8 cellular contexts compared by ENCODE assay signal in genomic region chr2:85327757-85328617, GRCh38. TPM values are rescaled to one million over a fixed set of nuclear protein-coding genes. Genes with fewer than 3 reads are reported as not detected.
DNase-seq lines count a peak whose midpoint lies in the region; ATAC-seq and TF ChIP-seq lines count a peak whose summit lies in the region.

Gene TGOLN2, minus strand, starts transcription at chr2:85327989. Its CDS starts 27 bp downstream, at chr2:85327962.

- TF ChIP-seq CTCF in LNCaP clone FGC (IDR thresholded peaks at IDR 0.05; ENCODE audit: control insufficient read depth, extremely low read depth, insufficient read depth) = 0 out of 2 replicates have a peak, but pooled peaks have one; percentile 8
- TF ChIP-seq CTCF in fibroblast of lung (conservative IDR thresholded peaks at IDR 0.05 in 1 of 2, IDR thresholded peaks at IDR 0.05 in 1 of 2; ENCODE audit: low read depth in 1 of 2, low read length in 2 of 2) = no peak

- CTCF ChIA-PET in naive thymus-derived CD4-positive, alpha-beta T cell (lab: Charles Lee) = interaction anchor here (0.7 to 1.6 kb wide), 3 partner anchors 27 to 137 kb away, joined by 3 to 6 read pairs (median 4); partner anchors contain the start of genes ELMOD3 and RETSAT

- H3K9me3 ChIP-seq in fibroblast of lung (ENCODE audit: control insufficient read depth, insufficient read depth, low read depth, low read length) = no peaks in the 10 kb centered on the region
- H3K9me3 ChIP-seq in naive thymus-derived CD4-positive, alpha-beta T cell (ENCODE audit: control insufficient read depth in 2 of 3, low read length in 3 of 3) = no peaks in the 10 kb centered on the region

- H3K27me3 Mint-ChIP-seq in naive thymus-derived CD4-positive, alpha-beta T cell = no peaks in the 10 kb centered on the region
- no peaks in the 10 kb centered on the region for H3K27me3 Mint-ChIP-seq in stimulated activated memory B cell treated with anti-CD40 and anti-IgM and Interleukin-4, amounts not matched to agents 10 μg/mL and 1 μg/mL and 100 μg/mL, for 72 hours

- peaks cover 5 to 43% (median 36%) of the 10 kb centered on the region in 5 donors for H3K36me3 Mint-ChIP-seq in naive thymus-derived CD4-positive, alpha-beta T cell
- peaks cover 45% of the 10 kb centered on the region for H3K36me3 Mint-ChIP-seq in stimulated activated memory B cell treated with anti-CD40 and anti-IgM and Interleukin-4, amounts not matched to agents 10 μg/mL and 1 μg/mL and 100 μg/mL, for 72 hours

- H3K4me3 Mint-ChIP-seq in naive thymus-derived CD4-positive, alpha-beta T cell = peak within 1 kb of the TSS; percentile 97 to 100 (median 99)
- H3K4me3 Mint-ChIP-seq in stimulated activated memory B cell treated with anti-CD40 and anti-IgM and Interleukin-4, amounts not matched to agents 10 μg/mL and 1 μg/mL and 100 μg/mL, for 72 hours = peak within 1 kb of the TSS; percentile 99

- DNase-seq in EH (ENCODE audit: low read depth) (peak; percentile 92), GOT3 (lab: John Stamatoyannopoulos, UW) (peak; percentile 60), LNCaP clone FGC (ENCODE audit: low read depth) (peak; percentile 43), RPMI8226 (peak; percentile 96), fibroblast of lung (ENCODE audit: low read depth in 2 of 2) (peak; percentile 86 to 90)
- DNase-seq in activated T-helper 1 cell treated with anti-CD3 and anti-CD28 coated beads, Interleukin-2, amount 50 U/mL, for 16 hours (ENCODE audit: low read depth in 1 of 2, low spot score in 1 of 2) = peak; percentile 86 to 87
- peak; percentile 91 to 96 (median 95) for DNase-seq in naive thymus-derived CD4-positive, alpha-beta T cell

- peak within 1 kb of the TSS; percentile 98 for H3K27ac ChIP-seq in fibroblast of lung (ENCODE audit: insufficient read depth, low read length)
- peak within 1 kb of the TSS; percentile 92 for H3K27ac ChIP-seq in naive thymus-derived CD4-positive, alpha-beta T cell (ENCODE audit: low read depth, low read length)

- peak within 1 kb of the TSS; percentile 94 for H3K9ac ChIP-seq in fibroblast of lung (ENCODE audit: insufficient read depth, low read length)

- peaks cover 39% of the 10 kb centered on the region for H3K79me2 ChIP-seq in fibroblast of lung (ENCODE audit: control insufficient read depth, insufficient read depth, low read length)

- peak within 1 kb of the TSS; percentile 92 for H3K4me2 ChIP-seq in fibroblast of lung (ENCODE audit: extremely low read depth, insufficient read depth, low read length)

- H3K27me3 ChIP-seq in fibroblast of lung (ENCODE audit: control insufficient read depth, insufficient read depth, low read length) = no peaks in the 10 kb centered on the region
- no peaks in the 10 kb centered on the region for H3K27me3 ChIP-seq in naive thymus-derived CD4-positive, alpha-beta T cell (ENCODE audit: control insufficient read depth in 2 of 2, insufficient read depth in 2 of 2, low read length in 2 of 2)

- H3K4me3 ChIP-seq in LNCaP clone FGC (ENCODE audit: low read depth, low read length) (peak within 1 kb of the TSS; percentile 81), fibroblast of lung (replicated peaks in 1 of 4; ENCODE audit: control extremely low read depth in 1 of 4, insufficient read depth in 1 of 4, low read depth in 3 of 4, low read length in 4 of 4) (peak within 1 kb of the TSS; percentile 73 to 90 (median 86))
- H3K4me3 ChIP-seq in naive thymus-derived CD4-positive, alpha-beta T cell (ENCODE audit: low read length) = peak within 1 kb of the TSS; percentile 84

- peaks cover 0 to 3% (median 0%) of the 10 kb centered on the region in 11 donors for H3K9me3 Mint-ChIP-seq in naive thymus-derived CD4-positive, alpha-beta T cell
- H3K9me3 Mint-ChIP-seq in stimulated activated memory B cell treated with anti-CD40 and anti-IgM and Interleukin-4, amounts not matched to agents 10 μg/mL and 1 μg/mL and 100 μg/mL, for 72 hours = no peaks in the 10 kb centered on the region

- H3K4me1 ChIP-seq in fibroblast of lung (ENCODE audit: control insufficient read depth, extremely low read depth, insufficient read depth, low read length) = peaks cover 2% of the 10 kb centered on the region
- H3K4me1 ChIP-seq in naive thymus-derived CD4-positive, alpha-beta T cell (ENCODE audit: control insufficient read depth in 2 of 2, insufficient read depth in 2 of 2, low read length in 2 of 2) = peaks cover 24 to 31% of the 10 kb centered on the region in 2 donors

- peaks cover 31 to 51% (median 46%) of the 10 kb centered on the region in 7 donors for H3K4me1 Mint-ChIP-seq in naive thymus-derived CD4-positive, alpha-beta T cell
- H3K4me1 Mint-ChIP-seq in stimulated activated memory B cell treated with anti-CD40 and anti-IgM and Interleukin-4, amounts not matched to agents 10 μg/mL and 1 μg/mL and 100 μg/mL, for 72 hours = peaks cover 56% of the 10 kb centered on the region

- ATAC-seq in naive thymus-derived CD4-positive, alpha-beta T cell = peak; percentile 94
- peak; percentile 96 for ATAC-seq in stimulated activated memory B cell treated with anti-CD40 and anti-IgM and Interleukin-4, amounts not matched to agents 10 μg/mL and 1 μg/mL and 100 μg/mL, for 72 hours

- POLR2A ChIA-PET in naive thymus-derived CD4-positive, alpha-beta T cell (lab: Charles Lee) = interaction anchor here (0.6 to 12.6 kb wide), 31 partner anchors 9 to 1114 kb away, joined by 3 to 220 read pairs (median 7); partner anchors contain the start of genes C2orf68, ELMOD3, GGCX and KDM3A

- H3K27ac Mint-ChIP-seq in naive thymus-derived CD4-positive, alpha-beta T cell = peak within 1 kb of the TSS; percentile 97 to 100 (median 99)
- H3K27ac Mint-ChIP-seq in stimulated activated memory B cell treated with anti-CD40 and anti-IgM and Interleukin-4, amounts not matched to agents 10 μg/mL and 1 μg/mL and 100 μg/mL, for 72 hours = peak within 1 kb of the TSS; percentile 98

- H3K36me3 ChIP-seq in fibroblast of lung (ENCODE audit: control insufficient read depth, insufficient read depth, low read length) = peaks cover 7% of the 10 kb centered on the region
- H3K36me3 ChIP-seq in naive thymus-derived CD4-positive, alpha-beta T cell (ENCODE audit: control insufficient read depth in 2 of 3, insufficient read depth in 3 of 3, low read length in 3 of 3) = peaks cover 14 to 34% (median 23%) of the 10 kb centered on the region in 3 experiments

- intact Hi-C loops in naive thymus-derived CD4-positive, alpha-beta T cell (cut with micrococcal nuclease) = loop anchor here (1.0 to 10.0 kb wide), 14 partner anchors 18 to 1114 kb away; partner anchors contain the start of genes ELMOD3 (in 2 of the 2), RETSAT (in 2 of the 2), SH2D6 (in 2 of the 2) and IMMT (in 1 of the 2)

- H4K20me1 ChIP-seq in fibroblast of lung (ENCODE audit: control insufficient read depth, extremely low read depth, insufficient read depth, low read length) = no peaks in the 10 kb centered on the region

- peak within 1 kb of the TSS; percentile 93 for H2AFZ ChIP-seq in fibroblast of lung (ENCODE audit: low read length)

RNA-seq across cellular contexts. Expression of gene TGOLN2, which starts in this region (rescaled TPM):
- total RNA-seq in fibroblast of lung = 80.4 and 112 TPM in 2 replicates
- 128 and 130 TPM in 2 replicates for polyA plus RNA-seq in fibroblast of lung
- polyA plus RNA-seq in fibroblast of lung (2012) = 67.5 and 80.2 TPM in 2 replicates
- 56.9 and 61.9 TPM in 2 replicates for polyA minus RNA-seq in fibroblast of lung (ENCODE audit: low replicate concordance)
- 100 to 1,000 TPM; 144 to 200 (median 178) TPM for total RNA-seq in naive thymus-derived CD4-positive, alpha-beta T cell
- polyA plus RNA-seq in naive thymus-derived CD4-positive, alpha-beta T cell = 100 to 1,000 TPM in 1 of 2 donors, 10 to 100 TPM in 1; 75.7 to 107 TPM

Comparison
In these comparisons a context has a peak if more than half of its experiments do, and no peak if none do; other contexts are left out.
1. Peak in every context shown above with its lines: DNase-seq, ATAC-seq, H3K4me3 ChIP-seq and H3K27ac ChIP-seq.
2. DNase-seq: peak in every context shown above with its lines; median percentile 96 in RPMI8226; 95 in naive thymus-derived CD4-positive, alpha-beta T cell; 92 in EH; 88 in fibroblast of lung; 86 in activated T-helper 1 cell treated with anti-CD3 and anti-CD28 coated beads, Interleukin-2, amount 50 U/mL, for 16 hours; 60 in GOT3; 43 in LNCaP clone FGC.